Comparison of ENCODE assay signal across 9 cellular contexts in genomic region chr7:8125680-8126444, GRCh38.
DNase-seq lines count a peak whose midpoint lies in the region; ATAC-seq, FAIRE-seq and TF ChIP-seq lines count a peak whose summit lies in the region.
"Had no signal": no experiment of that assay in that cellular context is flagged by ENCODE, and none has a peak within 500 bp of the region (broad histone marks: within the 10 kb centered on the region; RNA-seq: fewer than 3 reads in every experiment).

No MANE protein-coding gene starts in this region.

- 22% methylated on average over 6 of the region's 8 CpGs for WGBS in HepG2 (ENCODE audit: low lambda C conversion rate)
- 18 to 25% methylated on average over 8 of the region's 8 CpGs for WGBS in GM23248 (ENCODE audit: low coverage in 1 of 2, low lambda C conversion rate in 2 of 2, missing lambda C conversion rate in 2 of 2), 2 experiments

- H4K20me1 ChIP-seq in HepG2 (ENCODE audit: insufficient read depth, low read length) (no peaks in the 10 kb centered on the region), GM23248 (ENCODE audit: insufficient read depth) (no peaks in the 10 kb centered on the region)

- intact Hi-C loops in CD4-positive, alpha-beta T cell (cut with DNase I, micrococcal nuclease), result loop anchor here in 1 of 2 experiments (1.0 to 10.0 kb wide), 7 partner anchors 8 to 944 kb away; partner anchors contain the start of genes C1GALT1 and UMAD1
- intact Hi-C loops in HepG2 (cut with micrococcal nuclease; ENCODE audit: unreplicated experiment), result no loop called here

- no peak for TF ChIP-seq POLR2A in HepG2 (IDR thresholded peaks at IDR 0.05; ENCODE audit: insufficient read depth in 1 of 2, low read depth in 2 of 2, low read length in 2 of 2)

- no peaks in the 10 kb centered on the region for H3K36me3 Mint-ChIP-seq in CD4-positive, alpha-beta T cell (ENCODE audit: low read depth)
- no peaks in the 10 kb centered on the region for H3K36me3 Mint-ChIP-seq in IgD-negative memory B cell

- ATAC-seq in CD4-positive, alpha-beta T cell (ENCODE audit: poor library complexity), result peak; percentile 94
- ATAC-seq in GM21381 (IDR thresholded peaks at IDR 0.05; ENCODE audit: unreplicated experiment), result peak; percentile 73
- peak; percentile 62 for ATAC-seq in HepG2

- H3K4me3 Mint-ChIP-seq in CD4-positive, alpha-beta T cell, result peak overlapping the region; percentile 56
- H3K4me3 Mint-ChIP-seq in IgD-negative memory B cell, result peak overlapping the region; percentile 4 to 81 (median 62)

- no peaks in the 10 kb centered on the region for H3K9me3 Mint-ChIP-seq in CD4-positive, alpha-beta T cell
- peaks cover 0 to 2% (median 0%) of the 10 kb centered on the region in 3 donors for H3K9me3 Mint-ChIP-seq in IgD-negative memory B cell

- H3K4me2 ChIP-seq in HepG2 (ENCODE audit: low read depth, low read length), result peak overlapping the region; percentile 60
- H3K4me2 ChIP-seq in GM23248 (ENCODE audit: unreplicated experiment), result no peak overlapping the region

- H2AFZ ChIP-seq in HepG2 (ENCODE audit: low read length) (no peak overlapping the region), GM23248 (no peak overlapping the region)

- TF ChIP-seq EP300 in HepG2 (IDR thresholded peaks at IDR 0.05; ENCODE audit: low read depth in 2 of 2, low read length in 2 of 2), result no peak
- no peak for TF ChIP-seq EP300 in HepG2 (CRISPR knock-in tag; IDR thresholded peaks at IDR 0.05; ENCODE audit: borderline replicate concordance)

- peak; percentile 60 to 84 (median 74) for DNase-seq in CD4-positive, alpha-beta T cell
- DNase-seq in activated CD8-positive, alpha-beta memory T cell treated with anti-CD3 and anti-CD28 coated beads for 24 hours, result peak; percentile 88
- DNase-seq in HepG2 (ENCODE audit: low spot score) (no peak), BE2C (no peak), GM23248 (no peak)
- DNase-seq in stimulated activated naive CD4-positive, alpha-beta T cell treated with Interleukin-2 at 50 U/mL for 16 hours (lab: John Stamatoyannopoulos, UW), result peak; percentile 84

- H3K36me3 ChIP-seq in HepG2 (replicated peaks in 1 of 2; ENCODE audit: control insufficient read depth in 1 of 2, insufficient read depth in 2 of 2, low read length in 2 of 2) (no peaks in the 10 kb centered on the region), BE2C (peaks cover 25% of the 10 kb centered on the region), GM23248 (ENCODE audit: low read depth) (no peaks in the 10 kb centered on the region)
- H3K36me3 ChIP-seq: thoracic aorta had no signal

- peak overlapping the region; percentile 74 for H3K27ac ChIP-seq in CD4-positive, alpha-beta T cell (ENCODE audit: low read depth, low read length)
- H3K27ac ChIP-seq in HepG2 (ENCODE audit: extremely low read length, insufficient read depth, low read length) (no peak overlapping the region), GM23248 (no peak overlapping the region)
- H3K27ac ChIP-seq: thoracic aorta had no signal

- CTCF ChIA-PET in CD4-positive, alpha-beta T cell (lab: Charles Lee), result interaction anchor here (0.8 to 3.2 kb wide), 8 partner anchors 9 to 458 kb away, joined by 3 to 14 read pairs (median 3); no protein-coding TSS in a partner anchor
- CTCF ChIA-PET in HepG2 (lab: Yijun Ruan, JAX; ENCODE audit: low intra/inter-chr PET ratio, low total read pairs), result no interaction called here

- no peaks in the 10 kb centered on the region for H3K9me2 ChIP-seq in GM23248 (ENCODE audit: insufficient read depth)

- H3K79me2 ChIP-seq in HepG2 (ENCODE audit: insufficient read depth, low read length), result no peaks in the 10 kb centered on the region
- no peaks in the 10 kb centered on the region for H3K79me2 ChIP-seq in GM23248 (ENCODE audit: insufficient read depth)

- H3K27ac Mint-ChIP-seq in CD4-positive, alpha-beta T cell, result peak overlapping the region; percentile 96
- peak overlapping the region; percentile 41 to 95 (median 94) for H3K27ac Mint-ChIP-seq in IgD-negative memory B cell

- peaks cover 19% of the 10 kb centered on the region for H3K4me1 ChIP-seq in HepG2 (ENCODE audit: insufficient read depth, low read length)
- no peaks in the 10 kb centered on the region for H3K4me1 ChIP-seq in BE2C
- no peaks in the 10 kb centered on the region for H3K4me1 ChIP-seq in GM23248 (ENCODE audit: insufficient read depth)

- no peak for TF ChIP-seq CTCF in CD4-positive, alpha-beta T cell (IDR thresholded peaks at IDR 0.05)
- TF ChIP-seq CTCF in HepG2 (CRISPR knock-in tag; IDR thresholded peaks at IDR 0.05) (no peak), BE2C (IDR thresholded peaks at IDR 0.05; ENCODE audit: low read depth, low read length) (no peak)

- no peaks in the 10 kb centered on the region for H3K27me3 ChIP-seq in CD4-positive, alpha-beta T cell (ENCODE audit: control insufficient read depth, insufficient read depth, low read length)
- H3K27me3 ChIP-seq in HepG2 (ENCODE audit: control insufficient read depth in 1 of 2, insufficient read depth in 2 of 2, low read length in 2 of 2) (no peaks in the 10 kb centered on the region; a peak in 1 of 5 replicates), BE2C (no peaks in the 10 kb centered on the region), GM23248 (replicated peaks; ENCODE audit: insufficient read depth) (0 out of 2 replicates have a peak, but pooled peaks cover 4% of the 10 kb centered on the region)

- no peak overlapping the region for H3K9ac ChIP-seq in HepG2 (ENCODE audit: insufficient read depth, low read depth, low read length)
- no peak overlapping the region for H3K9ac ChIP-seq in GM23248

- in situ Hi-C loops in HepG2 (cut with HindIII; ENCODE audit: extremely low pct_ligation_motif_present, low pct_unique_long_range_greater_than_20kb) (no loop called here), GM23248 (cut with MboI) (no loop called here)

- TF ChIP-seq RAD21 in HepG2 (CRISPR knock-in tag; IDR thresholded peaks at IDR 0.05), result no peak

- no peak for FAIRE-seq in HepG2 (lab: Jason Lieb, UNC)

- H3K4me1 Mint-ChIP-seq in CD4-positive, alpha-beta T cell (ENCODE audit: low read depth), result peaks cover 82% of the 10 kb centered on the region
- H3K4me1 Mint-ChIP-seq in IgD-negative memory B cell, result peaks cover 29 to 47% (median 38%) of the 10 kb centered on the region in 3 donors

- H3F3A ChIP-seq in GM23248 (ENCODE audit: insufficient read depth), result no peaks in the 10 kb centered on the region

- no peaks in the 10 kb centered on the region for H3K27me3 Mint-ChIP-seq in CD4-positive, alpha-beta T cell
- H3K27me3 Mint-ChIP-seq in IgD-negative memory B cell, result no peaks in the 10 kb centered on the region

- POLR2A ChIA-PET in CD4-positive, alpha-beta T cell (lab: Charles Lee), result interaction anchor here (0.6 to 2.7 kb wide), 33 partner anchors 9 to 955 kb away, joined by 3 to 36 read pairs (median 4); partner anchors contain the start of genes GLCCI1 and UMAD1
- POLR2A ChIA-PET in HepG2 (lab: Yijun Ruan, JAX), result no interaction called here

- H3K4me3 ChIP-seq in HepG2 (replicated peaks in 1 of 3; ENCODE audit: insufficient read depth in 1 of 3, low read depth in 2 of 3, low read length in 3 of 3) (peak overlapping the region in 1 of 3 experiments; percentile 9; a peak in 1 of 6 replicates), BE2C (ENCODE audit: low read depth, low read length) (no peak overlapping the region), GM23248 (no peak overlapping the region)
- H3K4me3 ChIP-seq: thoracic aorta had no signal

- H3K9me3 ChIP-seq in CD4-positive, alpha-beta T cell (ENCODE audit: control insufficient read depth, low read length), result no peaks in the 10 kb centered on the region
- H3K9me3 ChIP-seq in HepG2 (ENCODE audit: low read length) (no peaks in the 10 kb centered on the region), BE2C (no peaks in the 10 kb centered on the region), GM23248 (ENCODE audit: low read depth) (no peaks in the 10 kb centered on the region)
- H3K9me3 ChIP-seq: thoracic aorta had no signal

- no TSS peak for BruUV-seq in HepG2 (replicated peaks; lab: Mats Ljungman, UMichigan)

TF ChIP-seq in HepG2, 621 proteins besides CTCF, POLR2A, EP300 and RAD21 (continues in another document):
- no peak for TF ChIP-seq BRCA1 (CRISPR knock-in tag; IDR thresholded peaks at IDR 0.05)
- TF ChIP-seq ZNF44 (CRISPR knock-in tag; IDR thresholded peaks at IDR 0.05), result no peak
- no peak for TF ChIP-seq ZNF629 (CRISPR knock-in tag; conservative IDR thresholded peaks at IDR 0.05)
- TF ChIP-seq ZBTB10 (CRISPR knock-in tag; IDR thresholded peaks at IDR 0.05; ENCODE audit: borderline replicate concordance), result no peak
- TF ChIP-seq MBD4 (IDR thresholded peaks at IDR 0.05; ENCODE audit: borderline replicate concordance, low read length), result no peak
- TF ChIP-seq GMEB2 (CRISPR knock-in tag; IDR thresholded peaks at IDR 0.05; ENCODE audit: low read depth), result no peak
- no peak for TF ChIP-seq ZNF883 (CRISPR knock-in tag; IDR thresholded peaks at IDR 0.05; ENCODE audit: not compliant biosample characterization)
- no peak for TF ChIP-seq NRL (CRISPR knock-in tag; IDR thresholded peaks at IDR 0.05; ENCODE audit: borderline replicate concordance)

Comparison
In these comparisons a context has a peak if more than half of its experiments do, and no peak if none do; other contexts are left out.
1. DNase-seq: peak in CD4-positive, alpha-beta T cell (10 of 10), activated CD8-positive, alpha-beta memory T cell treated with anti-CD3 and anti-CD28 coated beads for 24 hours (single experiment) and stimulated activated naive CD4-positive, alpha-beta T cell treated with Interleukin-2 at 50 U/mL for 16 hours (single experiment); none in HepG2 (single experiment), BE2C (single experiment) and GM23248 (single experiment).
2. Peak in every context shown above with its lines, with median percentiles within 50 percentile points of each other: ATAC-seq.